In genomic region chr13:99398071-99398470, GRCh38 we compare ENCODE assay signal across 36 cellular contexts.
"Had no signal": no experiment of that assay in that cellular context is flagged by ENCODE, and none has a peak within 500 bp of the region (broad histone marks: within the 10 kb centered on the region; RNA-seq: fewer than 3 reads in every experiment).

No MANE protein-coding gene starts in this region.

- H3K4me3 Mint-ChIP-seq: activated B cell treated with CpG ODN at 0.5 μM for 24 hours; activated naive CD4-positive, alpha-beta T cell treated with anti-CD3 and anti-CD28 coated beads for 36 hours; activated T-cell treated with anti-CD3 and anti-CD28 coated beads, Interleukin-2, amount 50 U/mL, for 72 hours; activated T-helper 17 cell treated with anti-CD3 and anti-CD28 coated beads, Interleukin-2, amount 50 U/mL, for 72 hours had no signal

- ATAC-seq: activated naive CD4-positive, alpha-beta T cell treated with anti-CD3 and anti-CD28 coated beads, Interleukin-2, amount 50 U/mL, for 72 hours; activated T-cell treated with anti-CD3 and anti-CD28 coated beads, Interleukin-2, amount 50 U/mL, for 72 hours; activated T-helper 17 cell treated with anti-CD3 and anti-CD28 coated beads, Interleukin-2, amount 50 U/mL, for 72 hours; PC-3 had no signal

- H3K9me3 Mint-ChIP-seq: activated T-helper 17 cell treated with anti-CD3 and anti-CD28 coated beads, Interleukin-2, amount 50 U/mL, for 72 hours had no signal

- H3K27ac ChIP-seq: brain microvascular endothelial cell, Peyer's patch, VCaP had no signal

- H3K4me1 ChIP-seq: Peyer's patch had no signal

- H3K4me3 ChIP-seq: MG63, Peyer's patch had no signal

- H3K36me3 ChIP-seq: brain microvascular endothelial cell, MG63, Peyer's patch had no signal

- H3K27me3 ChIP-seq: brain microvascular endothelial cell, MG63, Peyer's patch had no signal

- H3K27me3 Mint-ChIP-seq: activated B cell treated with CpG ODN at 0.5 μM for 24 hours; activated T-helper 17 cell treated with anti-CD3 and anti-CD28 coated beads, Interleukin-2, amount 50 U/mL, for 72 hours had no signal

- H3K4me1 Mint-ChIP-seq: activated B cell treated with CpG ODN at 0.5 μM for 24 hours had no signal

- H3K27ac Mint-ChIP-seq: activated B cell treated with CpG ODN at 0.5 μM for 24 hours; activated naive CD4-positive, alpha-beta T cell treated with anti-CD3 and anti-CD28 coated beads for 36 hours; activated T-cell treated with anti-CD3 and anti-CD28 coated beads, Interleukin-2, amount 50 U/mL, for 72 hours; activated T-helper 17 cell treated with anti-CD3 and anti-CD28 coated beads, Interleukin-2, amount 50 U/mL, for 72 hours had no signal

- H3K9me3 ChIP-seq: MG63, Peyer's patch had no signal

- DNase-seq: activated B cell treated with CpG ODN at 0.5 μM for 24 hours; activated CD4-positive, alpha-beta T cell treated with anti-CD3 and anti-CD28 coated beads for 48 hours; activated CD4-positive, CD25-positive, alpha-beta regulatory T cell treated with anti-CD3 and anti-CD28 coated beads, Interleukin-2, amount 50 U/mL, for 72 hours; activated CD8-positive, alpha-beta memory T cell treated with anti-CD3 and anti-CD28 coated beads, Interleukin-2, amount 50 U/mL, for 4 hours; activated gamma-delta T cell treated with Interleukin-2 at 50 U/mL for 16 hours; activated naive CD4-positive, alpha-beta T cell treated with anti-CD3 and anti-CD28 coated beads for 36 hours; activated T-cell treated with anti-CD3 and anti-CD28 coated beads for 4 hours; activated T-cell treated with anti-CD3 and anti-CD28 coated beads, Interleukin-2, amount 50 U/mL, for 72 hours; amniotic stem cell; brain microvascular endothelial cell; central memory CD4-positive, alpha-beta T cell; Kasumi-1; KG1; MG63; MV-4-11; NCI-H1092; NCI-H1436 treated with DMSO at 0.1 percent for 48 hours; NCI-H1694 treated with DMSO at 0.1 percent for 48 hours; NCI-H2029; NCI-H2107; NCI-H2171; NCI-H510A; NCI-H526; NCI-H748 treated with DMSO at 0.1 percent for 48 hours; NK-92 treated with Interleukin-12 subunit alpha and Interleukin-12 subunit beta, amount 100 ng/mL, for 24 hours; PC-3; RPMI8226; SIG-M5; SW 1271; T-helper 1 cell; T-helper 2 cell; T-helper 9 cell had no signal
